29 cellular contexts compared by ENCODE assay signal in genomic region chr3:144344925-144345548, GRCh38.
DNase-seq lines count a peak whose midpoint lies in the region; ATAC-seq, FAIRE-seq and TF ChIP-seq lines count a peak whose summit lies in the region.
"Had no signal": no experiment of that assay in that cellular context is flagged by ENCODE, and none has a peak within 500 bp of the region (broad histone marks: within the 10 kb centered on the region; RNA-seq: fewer than 3 reads in every experiment).

No MANE protein-coding gene starts in this region.

- H3K9me3 ChIP-seq in Caco-2 (no peaks in the 10 kb centered on the region), SK-N-MC (ENCODE audit: low read depth, low read length) (no peaks in the 10 kb centered on the region)
- H3K9me3 ChIP-seq: A549, right atrium auricular region, SJCRH30, stomach, vagina had no signal

- POLR2A ChIA-PET in Caco-2 (lab: Charles Lee), result no interaction called here

- H3K9me3 Mint-ChIP-seq in Caco-2 (ENCODE audit: unreplicated experiment), result peaks cover 5% of the 10 kb centered on the region
- H3K9me3 Mint-ChIP-seq in endothelial cell (ENCODE audit: unreplicated experiment), result no peaks in the 10 kb centered on the region
- H3K9me3 Mint-ChIP-seq: activated CD4-positive, alpha-beta memory T cell treated with anti-CD3 and anti-CD28 coated beads for 36 hours; activated naive CD4-positive, alpha-beta T cell treated with anti-CD3 and anti-CD28 coated beads for 36 hours; activated T-helper 1 cell treated with anti-CD3 and anti-CD28 coated beads, Interleukin-12 subunit alpha, Interleukin-12 subunit beta, Interleukin-2, Interleukin-4 antibody, amounts not matched to agents 30 ng/mL and 10 ng/mL and 1 ng/mL, durations not matched to agents 14 hours and 24 hours and 36 hours; neural crest cell had no signal

- H3K4me1 ChIP-seq in Caco-2, result peaks cover 56% of the 10 kb centered on the region
- H3K4me1 ChIP-seq: A549, right atrium auricular region, SJCRH30, vagina had no signal

- H3K36me3 Mint-ChIP-seq in Caco-2 (ENCODE audit: insufficient read depth, unreplicated experiment) (no peaks in the 10 kb centered on the region), endothelial cell (ENCODE audit: low read depth, unreplicated experiment) (no peaks in the 10 kb centered on the region)
- H3K36me3 Mint-ChIP-seq: activated CD4-positive, alpha-beta memory T cell treated with anti-CD3 and anti-CD28 coated beads for 36 hours; CD8-positive, alpha-beta memory T cell had no signal

- H3K4me3 Mint-ChIP-seq in Caco-2 (ENCODE audit: unreplicated experiment) (no peak overlapping the region), endothelial cell (ENCODE audit: unreplicated experiment) (no peak overlapping the region)
- H3K4me3 Mint-ChIP-seq: activated CD4-positive, alpha-beta memory T cell treated with anti-CD3 and anti-CD28 coated beads for 36 hours; activated naive CD4-positive, alpha-beta T cell treated with anti-CD3 and anti-CD28 coated beads for 36 hours; activated T-helper 1 cell treated with anti-CD3 and anti-CD28 coated beads, Interleukin-12 subunit alpha, Interleukin-12 subunit beta, Interleukin-2, Interleukin-4 antibody, amounts not matched to agents 30 ng/mL and 10 ng/mL and 1 ng/mL, durations not matched to agents 14 hours and 24 hours and 36 hours; CD8-positive, alpha-beta memory T cell; neural crest cell had no signal

- H3K4me1 Mint-ChIP-seq in Caco-2 (ENCODE audit: low read depth, unreplicated experiment) (peaks cover 18% of the 10 kb centered on the region), endothelial cell (ENCODE audit: unreplicated experiment) (peaks cover 17% of the 10 kb centered on the region)
- H3K4me1 Mint-ChIP-seq: neural crest cell had no signal

- DNase-seq in Caco-2, result no peak
- peak; percentile 85 for DNase-seq in MV-4-11 (lab: John Stamatoyannopoulos, UW)
- peak; percentile 56 for DNase-seq in SK-N-MC (ENCODE audit: low read depth, low spot score)
- no peak for DNase-seq in endothelial cell (ENCODE audit: low spot score)
- DNase-seq in frontal cortex (ENCODE audit: low spot score in 2 of 2), result no peak
- DNase-seq in DMS53 treated with DMSO at 0.1 percent for 48 hours (lab: John Stamatoyannopoulos, UW; ENCODE audit: unreplicated experiment), result no peak
- no peak for DNase-seq in NCI-H2171 treated with DMSO at 0.1 percent for 48 hours (lab: John Stamatoyannopoulos, UW)
- DNase-seq: activated CD4-positive, alpha-beta memory T cell treated with anti-CD3 and anti-CD28 coated beads for 36 hours; activated CD4-positive, alpha-beta T cell treated with anti-CD3 and anti-CD28 coated beads for 1 hour; activated CD8-positive, alpha-beta memory T cell treated with anti-CD3 and anti-CD28 coated beads, Interleukin-2, amount 50 U/mL, for 4 hours; activated naive CD4-positive, alpha-beta T cell treated with anti-CD3 and anti-CD28 coated beads for 36 hours; CD8-positive, alpha-beta memory T cell; central memory CD4-positive, alpha-beta T cell; head of caudate nucleus; IMR-90; left ventricle myocardium superior; mesendoderm; NCI-H2029; NCI-H2227 treated with DMSO at 0.1 percent for 48 hours; NCI-H526 treated with DMSO at 0.1 percent for 48 hours; SJCRH30; stomach had no signal

- no peak overlapping the region for H3K4me3 ChIP-seq in Caco-2 (ENCODE audit: low read depth, low read length)
- no peak overlapping the region for H3K4me3 ChIP-seq in SK-N-MC
- H3K4me3 ChIP-seq: A549, right atrium auricular region, SJCRH30, stomach, vagina had no signal

- no peak for TF ChIP-seq CTCF in Caco-2 (IDR thresholded peaks at IDR 0.05; ENCODE audit: insufficient read depth in 1 of 2, low read depth in 1 of 2, low read length in 1 of 2, severe bottlenecking in 1 of 2, unreplicated experiment in 1 of 2)
- no peak for TF ChIP-seq CTCF in endothelial cell (IDR thresholded peaks at IDR 0.05; ENCODE audit: unreplicated experiment)

- no peak overlapping the region for H3K27ac ChIP-seq in SK-N-MC
- H3K27ac ChIP-seq: A549, right atrium auricular region, SJCRH30, stomach, vagina had no signal

- CTCF ChIA-PET in Caco-2 (lab: Charles Lee), result no interaction called here

- H3K27ac Mint-ChIP-seq in Caco-2 (ENCODE audit: unreplicated experiment), result peak overlapping the region; percentile 89
- peak overlapping the region; percentile 31 for H3K27ac Mint-ChIP-seq in endothelial cell (ENCODE audit: unreplicated experiment)
- H3K27ac Mint-ChIP-seq: activated CD4-positive, alpha-beta memory T cell treated with anti-CD3 and anti-CD28 coated beads for 36 hours; activated naive CD4-positive, alpha-beta T cell treated with anti-CD3 and anti-CD28 coated beads for 36 hours; activated T-helper 1 cell treated with anti-CD3 and anti-CD28 coated beads, Interleukin-12 subunit alpha, Interleukin-12 subunit beta, Interleukin-2, Interleukin-4 antibody, amounts not matched to agents 30 ng/mL and 10 ng/mL and 1 ng/mL, durations not matched to agents 14 hours and 24 hours and 36 hours; CD8-positive, alpha-beta memory T cell had no signal

- no TSS peak for BruUV-seq in Caco-2 (replicated peaks; lab: Mats Ljungman, UMichigan)

- intact Hi-C loops in Caco-2 (cut with micrococcal nuclease; ENCODE audit: unreplicated experiment), result loop anchor here (5.0 to 10.0 kb wide), 3 partner anchors 170 to 373 kb away; partner anchors contain the start of gene DIPK2A

- no peak overlapping the region for H3K9ac ChIP-seq in SK-N-MC (ENCODE audit: insufficient read length)

- no peak for FAIRE-seq in frontal cortex (lab: Jason Lieb, UNC)
- FAIRE-seq: A549, keratinocyte had no signal

- H3K27me3 ChIP-seq in Caco-2 (replicated peaks; ENCODE audit: control insufficient read depth, insufficient read depth, low read length), result no peaks in the 10 kb centered on the region
- H3K27me3 ChIP-seq: right atrium auricular region, SJCRH30, stomach, vagina had no signal

- no peak for ATAC-seq in HG03460 (IDR thresholded peaks at IDR 0.05; ENCODE audit: unreplicated experiment)
- ATAC-seq: A549, left ventricle myocardium superior had no signal

- no peaks in the 10 kb centered on the region for H3K27me3 Mint-ChIP-seq in Caco-2 (ENCODE audit: insufficient read depth, unreplicated experiment)
- H3K27me3 Mint-ChIP-seq in endothelial cell (ENCODE audit: unreplicated experiment), result no peaks in the 10 kb centered on the region

- no peaks in the 10 kb centered on the region for H3K36me3 ChIP-seq in Caco-2 (ENCODE audit: control insufficient read depth, insufficient read depth, low read length)
- H3K36me3 ChIP-seq in SK-N-MC (ENCODE audit: insufficient read depth, low read length), result no peaks in the 10 kb centered on the region
- H3K36me3 ChIP-seq: right atrium auricular region, SJCRH30, stomach, vagina had no signal

Comparison
In these comparisons a context has a peak if more than half of its experiments do, and no peak if none do; other contexts are left out.
1. DNase-seq: peak in MV-4-11 (single experiment) and SK-N-MC (single experiment); none in Caco-2 (0 of 2), endothelial cell (single experiment), frontal cortex (0 of 2), DMS53 treated with DMSO at 0.1 percent for 48 hours (single experiment) and NCI-H2171 treated with DMSO at 0.1 percent for 48 hours (single experiment).